Comparison of ENCODE assay signal across 8 cellular contexts in the genomic region with DNA sequence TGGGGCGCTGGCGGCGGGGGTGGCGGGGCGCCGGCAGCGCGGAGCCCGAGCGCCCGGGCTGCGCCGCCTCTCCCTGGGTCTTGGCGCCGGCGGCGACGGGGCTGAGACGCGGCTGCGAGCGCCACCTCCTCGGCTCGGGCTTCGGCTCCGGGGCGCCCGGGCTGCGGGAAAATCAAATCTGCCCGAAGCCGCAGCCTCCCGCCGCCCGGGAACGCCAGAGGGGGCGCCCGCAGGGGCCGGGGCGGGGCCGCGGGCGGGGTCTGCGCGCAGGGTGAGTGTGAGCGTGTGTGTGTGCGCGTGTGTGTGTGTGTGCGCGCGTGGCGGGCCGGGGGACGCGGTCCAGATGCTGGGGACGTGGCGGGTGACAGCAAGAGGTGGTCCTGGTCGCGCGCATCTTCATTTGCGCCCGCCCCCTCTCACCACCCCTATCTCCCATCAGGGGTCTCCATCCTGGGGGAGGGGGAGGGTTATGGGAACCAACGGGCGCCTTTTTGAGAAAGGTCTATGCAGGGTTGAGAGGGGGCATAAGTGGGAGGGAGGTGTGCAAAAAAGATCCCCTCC. TPM values are rescaled to one million over a fixed set of nuclear protein-coding genes. Genes with fewer than 3 reads are reported as not detected.
A peak's percentile ranks its signal among the peaks of the same experiment; 100 is the strongest.
DNase-seq lines count a peak whose midpoint lies in the region; ATAC-seq and TF ChIP-seq lines count a peak whose summit lies in the region.

No MANE protein-coding gene starts in this region.

- ATAC-seq in activated CD8-positive, alpha-beta memory T cell treated with anti-CD3 and anti-CD28 coated beads, Interleukin-2, amount 10 ng/mL, durations not matched to agents 7 days and 5 days = peak; percentile 74

- 0 out of 2 replicates have a peak, but pooled peaks have one; percentile 6 for TF ChIP-seq CTCF in LNCAP (IDR thresholded peaks at IDR 0.05)
- peak; percentile 22 to 37 (median 33) for TF ChIP-seq CTCF in nephron (IDR thresholded peaks at IDR 0.05; ENCODE audit: unreplicated experiment in 3 of 3)
- peak; percentile 56 for TF ChIP-seq CTCF in type B pancreatic cell (conservative IDR thresholded peaks at IDR 0.05)

- H3K4me1 ChIP-seq in CD8-positive, alpha-beta memory T cell (ENCODE audit: insufficient read depth, low read length) = peaks cover 15% of the 10 kb centered on the region
- H3K4me1 ChIP-seq in esophagus (ENCODE audit: control insufficient read depth in 2 of 2, insufficient read depth in 2 of 2, low read length in 1 of 2) = peaks cover 8 to 14% of the 10 kb centered on the region in 2 donors

- H3K36me3 Mint-ChIP-seq in CD8-positive, alpha-beta memory T cell = peaks cover 0 to 3% (median 0%) of the 10 kb centered on the region in 3 donors
- no peaks in the 10 kb centered on the region for H3K36me3 Mint-ChIP-seq in activated CD8-positive, alpha-beta memory T cell treated with anti-CD3 and anti-CD28 coated beads, Interleukin-2, amount 10 ng/mL, durations not matched to agents 7 days and 5 days
- no peaks in the 10 kb centered on the region for H3K36me3 Mint-ChIP-seq in nephron (ENCODE audit: low read depth)
- no peaks in the 10 kb centered on the region for H3K36me3 Mint-ChIP-seq in type B pancreatic cell

- H3K4me1 Mint-ChIP-seq in CD8-positive, alpha-beta memory T cell = peaks cover 11 to 23% (median 12%) of the 10 kb centered on the region in 3 donors
- peaks cover 15% of the 10 kb centered on the region for H3K4me1 Mint-ChIP-seq in activated CD8-positive, alpha-beta memory T cell treated with anti-CD3 and anti-CD28 coated beads, Interleukin-2, amount 10 ng/mL, durations not matched to agents 7 days and 5 days
- H3K4me1 Mint-ChIP-seq in nephron (peaks cover 32% of the 10 kb centered on the region), type B pancreatic cell (ENCODE audit: unreplicated experiment) (peaks cover 16% of the 10 kb centered on the region)

- H3K4me3 Mint-ChIP-seq in CD8-positive, alpha-beta memory T cell = peak overlapping the region; percentile 46 to 91 (median 77)
- H3K4me3 Mint-ChIP-seq in activated CD8-positive, alpha-beta memory T cell treated with anti-CD3 and anti-CD28 coated beads, Interleukin-2, amount 10 ng/mL, durations not matched to agents 7 days and 5 days = peak overlapping the region; percentile 64
- peak overlapping the region; percentile 74 to 84 (median 84) for H3K4me3 Mint-ChIP-seq in nephron
- H3K4me3 Mint-ChIP-seq in type B pancreatic cell = peak overlapping the region; percentile 83

- H3K27ac Mint-ChIP-seq in CD8-positive, alpha-beta memory T cell = peak overlapping the region in 2 of 8 donors; percentile 27 to 29
- no peak overlapping the region for H3K27ac Mint-ChIP-seq in activated CD8-positive, alpha-beta memory T cell treated with anti-CD3 and anti-CD28 coated beads, Interleukin-2, amount 10 ng/mL, durations not matched to agents 7 days and 5 days
- no peak overlapping the region for H3K27ac Mint-ChIP-seq in nephron
- no peak overlapping the region for H3K27ac Mint-ChIP-seq in type B pancreatic cell

- POLR2A ChIA-PET in CD8-positive, alpha-beta memory T cell (lab: Charles Lee) = no interaction called here

- peak; percentile 9 to 57 (median 29) for DNase-seq in CD8-positive, alpha-beta memory T cell
- DNase-seq in activated CD8-positive, alpha-beta memory T cell treated with anti-CD3 and anti-CD28 coated beads, Interleukin-2, amount 10 ng/mL, durations not matched to agents 7 days and 5 days = no peak
- DNase-seq in type B pancreatic cell (ENCODE audit: extremely low spot score, unreplicated experiment) (no peak), NCI-H2196 treated with DMSO at 0.1 percent for 48 hours (lab: John Stamatoyannopoulos, UW; ENCODE audit: unreplicated experiment) (no peak)
- DNase-seq in activated CD4-positive, CD25-positive, alpha-beta regulatory T cell treated with anti-CD3 and anti-CD28 coated beads, Interleukin-2, amount 50 U/mL, for 72 hours = no peak

- no peak overlapping the region for H3K27ac ChIP-seq in CD8-positive, alpha-beta memory T cell (ENCODE audit: low read depth, low read length)
- no peak overlapping the region for H3K27ac ChIP-seq in esophagus (ENCODE audit: low read depth in 2 of 2, low read length in 1 of 2)

- CTCF ChIA-PET in CD8-positive, alpha-beta memory T cell (lab: Charles Lee) = no interaction called here
- CTCF ChIA-PET in activated CD8-positive, alpha-beta memory T cell treated with anti-CD3 and anti-CD28 coated beads, Interleukin-2, amount 10 ng/mL, durations not matched to agents 7 days and 5 days (lab: Charles Lee) = no interaction called here

- no peaks in the 10 kb centered on the region for H3K36me3 ChIP-seq in CD8-positive, alpha-beta memory T cell (ENCODE audit: insufficient read depth, low read length)
- H3K36me3 ChIP-seq in esophagus (ENCODE audit: control insufficient read depth in 2 of 2, insufficient read depth in 2 of 2, low read length in 1 of 2) = no peaks in the 10 kb centered on the region

- H3K9me3 Mint-ChIP-seq in CD8-positive, alpha-beta memory T cell = no peaks in the 10 kb centered on the region
- H3K9me3 Mint-ChIP-seq in activated CD8-positive, alpha-beta memory T cell treated with anti-CD3 and anti-CD28 coated beads, Interleukin-2, amount 10 ng/mL, durations not matched to agents 7 days and 5 days (ENCODE audit: low read depth) = no peaks in the 10 kb centered on the region
- H3K9me3 Mint-ChIP-seq in nephron (no peaks in the 10 kb centered on the region), type B pancreatic cell (no peaks in the 10 kb centered on the region)

- peak overlapping the region; percentile 38 for H3K4me3 ChIP-seq in CD8-positive, alpha-beta memory T cell (ENCODE audit: low read length)
- H3K4me3 ChIP-seq in esophagus (ENCODE audit: low read depth in 1 of 2, low read length in 2 of 2) = peak overlapping the region; percentile 24 to 45

- peaks cover 15% of the 10 kb centered on the region for H3K27me3 ChIP-seq in CD8-positive, alpha-beta memory T cell (ENCODE audit: insufficient read depth, low read length, poor library complexity, severe bottlenecking)
- no peaks in the 10 kb centered on the region for H3K27me3 ChIP-seq in esophagus (ENCODE audit: control insufficient read depth in 1 of 2, insufficient read depth in 2 of 2, low read length in 2 of 2)

- H3K9me3 ChIP-seq in CD8-positive, alpha-beta memory T cell (ENCODE audit: low read length) = no peaks in the 10 kb centered on the region
- H3K9me3 ChIP-seq in esophagus (ENCODE audit: control insufficient read depth in 2 of 2, insufficient read depth in 1 of 2, low read depth in 1 of 2, low read length in 1 of 2) = no peaks in the 10 kb centered on the region

- peaks cover 27 to 32% of the 10 kb centered on the region in 2 donors for H3K27me3 Mint-ChIP-seq in CD8-positive, alpha-beta memory T cell
- H3K27me3 Mint-ChIP-seq in activated CD8-positive, alpha-beta memory T cell treated with anti-CD3 and anti-CD28 coated beads, Interleukin-2, amount 10 ng/mL, durations not matched to agents 7 days and 5 days = peaks cover 51% of the 10 kb centered on the region
- H3K27me3 Mint-ChIP-seq in nephron (ENCODE audit: low read depth) (peaks cover 45% of the 10 kb centered on the region), type B pancreatic cell (peaks cover 73% of the 10 kb centered on the region)

- WGBS in esophagus, 2 donors = 1% methylated on average over 19 to 63 of the region's 63 CpGs

RNA-seq across cellular contexts. Expression of a gene that starts 0.7 kb away (rescaled TPM):
- total RNA-seq in CD8-positive, alpha-beta memory T cell = under 1 TPM; 0.29 to 0.59 TPM
- polyA plus RNA-seq in CD8-positive, alpha-beta memory T cell = 0.44 TPM
- total RNA-seq in activated CD8-positive, alpha-beta memory T cell treated with anti-CD3 and anti-CD28 coated beads, Interleukin-2, amount 10 ng/mL, durations not matched to agents 7 days and 5 days = under 1 TPM; 0.79 to 0.94 TPM
- polyA plus RNA-seq in esophagus = under 1 TPM; 0.73 to 0.81 TPM
- 0.14 and 0.72 TPM in 2 replicates for total RNA-seq in type B pancreatic cell (ENCODE audit: low replicate concordance)

RNA-seq across cellular contexts. Expression of a gene that starts 34.7 kb away (rescaled TPM):
- 10 to 100 TPM; 66.6 to 68.8 TPM for total RNA-seq in CD8-positive, alpha-beta memory T cell
- polyA plus RNA-seq in CD8-positive, alpha-beta memory T cell = 23.3 TPM
- total RNA-seq in activated CD8-positive, alpha-beta memory T cell treated with anti-CD3 and anti-CD28 coated beads, Interleukin-2, amount 10 ng/mL, durations not matched to agents 7 days and 5 days = 10 to 100 TPM; 30.8 to 39.9 TPM
- 10 to 100 TPM; 12.0 to 20.6 TPM for polyA plus RNA-seq in esophagus
- total RNA-seq in type B pancreatic cell (ENCODE audit: low replicate concordance) = 35.1 and 50.4 TPM in 2 replicates

RNA-seq across cellular contexts. Expression of a gene that starts 45.9 kb away (rescaled TPM):
- 10 to 100 TPM; 37.4 to 40.0 TPM for total RNA-seq in CD8-positive, alpha-beta memory T cell
- polyA plus RNA-seq in CD8-positive, alpha-beta memory T cell = 51.6 TPM
- total RNA-seq in activated CD8-positive, alpha-beta memory T cell treated with anti-CD3 and anti-CD28 coated beads, Interleukin-2, amount 10 ng/mL, durations not matched to agents 7 days and 5 days = 10 to 100 TPM; 46.4 to 47.7 TPM
- polyA plus RNA-seq in esophagus = 10 to 100 TPM; 12.9 to 15.9 TPM
- 37.9 and 42.4 TPM in 2 replicates for total RNA-seq in type B pancreatic cell (ENCODE audit: low replicate concordance)

Comparison
In these comparisons a context has a peak if more than half of its experiments do, and no peak if none do; other contexts are left out.
1. DNase-seq: peak in CD8-positive, alpha-beta memory T cell (5 of 5); none in activated CD8-positive, alpha-beta memory T cell treated with anti-CD3 and anti-CD28 coated beads, Interleukin-2, amount 10 ng/mL, durations not matched to agents 7 days and 5 days (single experiment), type B pancreatic cell (single experiment), NCI-H2196 treated with DMSO at 0.1 percent for 48 hours (single experiment) and activated CD4-positive, CD25-positive, alpha-beta regulatory T cell treated with anti-CD3 and anti-CD28 coated beads, Interleukin-2, amount 50 U/mL, for 72 hours (single experiment).
2. CTCF ChIP-seq: peak in every context shown above with its lines; median percentile 56 in type B pancreatic cell; 33 in nephron; 6 in LNCAP.
3. Peak in every context shown above with its lines, with median percentiles within 50 percentile points of each other: H3K4me3 Mint-ChIP-seq.